In genomic region chr2:226673314-226673723, GRCh38 we compare ENCODE assay signal across 9 cellular contexts.
DNase-seq lines count a peak whose midpoint lies in the region; ATAC-seq and TF ChIP-seq lines count a peak whose summit lies in the region.
"Had no signal": no experiment of that assay in that cellular context is flagged by ENCODE, and none has a peak within 500 bp of the region (broad histone marks: within the 10 kb centered on the region; RNA-seq: fewer than 3 reads in every experiment).

No MANE protein-coding gene starts in this region.

- H3K4me2 ChIP-seq in IMR-90 (ENCODE audit: low read depth, low read length), result peak overlapping the region; percentile 3; the same call in 1 of the 2 replicates
- H3K4me2 ChIP-seq in OCI-LY7 (ENCODE audit: low read length), result no peak overlapping the region

- in situ Hi-C loops in IMR-90 (cut with MboI; ENCODE audit: low sequenced_read_pairs), result no loop called here
- in situ Hi-C loops in astrocyte of the cerebellum (cut with HindIII; ENCODE audit: low sequenced_read_pairs), result loop anchor here (5.0 kb wide), 1 partner anchor 69 kb away; no protein-coding TSS in a partner anchor

- H2AK9ac ChIP-seq in IMR-90 (replicated peaks; ENCODE audit: low read depth, low read length, poor library complexity), result peak overlapping the region; percentile 6

- H2AFZ ChIP-seq in IMR-90 (replicated peaks; ENCODE audit: low read length, poor library complexity) (peak overlapping the region; percentile 1), OCI-LY7 (ENCODE audit: low read length) (no peak overlapping the region)

- no peaks in the 10 kb centered on the region for H3K79me1 ChIP-seq in IMR-90 (ENCODE audit: low read depth in 1 of 2, low read length in 2 of 2)

- H3K9me2 ChIP-seq in OCI-LY7 (ENCODE audit: insufficient read depth, low read length), result no peaks in the 10 kb centered on the region

- H3K9me3 ChIP-seq in IMR-90 (ENCODE audit: control insufficient read depth, insufficient read depth, low read length) (no peaks in the 10 kb centered on the region), OCI-LY7 (ENCODE audit: low read length) (no peaks in the 10 kb centered on the region)

- no peak for TF ChIP-seq RAD21 in IMR-90 (IDR thresholded peaks at IDR 0.05; ENCODE audit: low read length)

- peaks cover 0 to 3% (median 0%) of the 10 kb centered on the region in 7 donors for H3K9me3 Mint-ChIP-seq in CD14-positive monocyte

- H4K5ac ChIP-seq in IMR-90 (ENCODE audit: low read depth, low read length), result no peak overlapping the region; the same call in 1 of the 2 replicates

- H3K27me3 ChIP-seq in IMR-90 (ENCODE audit: control insufficient read depth, insufficient read depth, low read length), result no peaks in the 10 kb centered on the region

- H2BK15ac ChIP-seq in IMR-90 (ENCODE audit: low read depth, low read length), result no peak overlapping the region

- WGBS in IMR-90 (ENCODE audit: extremely low coverage in 2 of 2, insufficient read length in 1 of 2), 2 experiments, result no CpG with 5 or more reads among the region's 4 CpGs

- dilution Hi-C loops in IMR-90 (cut with HindIII; ENCODE audit: low sequenced_read_pairs, unreplicated experiment), result no loop called here

- no peak overlapping the region for H3K27ac Mint-ChIP-seq in CD14-positive monocyte

- H3K9ac ChIP-seq in IMR-90 (ENCODE audit: low read depth, low read length), result no peak overlapping the region

- H3K4me3 Mint-ChIP-seq in CD14-positive monocyte, result peak overlapping the region in 1 of 2 donors; percentile 9

- intact Hi-C loops in IMR-90 (cut with micrococcal nuclease) (no loop called here), left colon (cut with DNase I, micrococcal nuclease) (no loop called here), OCI-LY7 (cut with micrococcal nuclease; ENCODE audit: unreplicated experiment) (no loop called here), CD14-positive monocyte (cut with micrococcal nuclease) (no loop called here)

- H2BK5ac ChIP-seq in IMR-90 (ENCODE audit: low read depth, low read length, poor library complexity, severe bottlenecking), result peak overlapping the region; percentile 1

- no peak overlapping the region for H4K91ac ChIP-seq in IMR-90 (ENCODE audit: insufficient read depth, low read depth, low read length)

- H3K4me3 ChIP-seq in IMR-90 (ENCODE audit: insufficient read depth, low read depth, low read length), result no peak overlapping the region
- no peak overlapping the region for H3K4me3 ChIP-seq in astrocyte of the cerebellum (ENCODE audit: low read depth, low read length)
- H3K4me3 ChIP-seq in OCI-LY7 (ENCODE audit: low read depth, low read length, poor library complexity, severe bottlenecking), result no peak overlapping the region

- no peak overlapping the region for H3K14ac ChIP-seq in IMR-90 (replicated peaks; ENCODE audit: low read depth, low read length)

- H3K18ac ChIP-seq in IMR-90 (ENCODE audit: low read depth, low read length), result peak overlapping the region; percentile 27; the same call in 1 of the 2 replicates

- H2AK5ac ChIP-seq in IMR-90 (ENCODE audit: low read depth, low read length), result no peak overlapping the region

- H2BK20ac ChIP-seq in IMR-90 (ENCODE audit: low read depth, low read length), result peak overlapping the region; percentile 1

- ATAC-seq in IMR-90 (ENCODE audit: low read depth) (peak; percentile 82), left colon (peak; percentile 91)

- H3K23ac ChIP-seq in IMR-90 (ENCODE audit: low read depth, low read length), result no peak overlapping the region

- H3K4me1 ChIP-seq in IMR-90 (ENCODE audit: control insufficient read depth, insufficient read depth, low read length) (peaks cover 6% of the 10 kb centered on the region), OCI-LY7 (ENCODE audit: insufficient read depth, low read length, poor library complexity, severe bottlenecking) (no peaks in the 10 kb centered on the region)

- H3K79me2 ChIP-seq in OCI-LY7 (ENCODE audit: insufficient read depth, low read depth, low read length), result no peaks in the 10 kb centered on the region

- no peak overlapping the region for H3K56ac ChIP-seq in IMR-90 (ENCODE audit: extremely low read depth, insufficient read depth, low read length)

- BruUV-seq in IMR-90 (replicated peaks; lab: Mats Ljungman, UMichigan) (no TSS peak), OCI-LY7 (replicated peaks; lab: Mats Ljungman, UMichigan) (no TSS peak)

- H4K20me1 ChIP-seq in IMR-90 (ENCODE audit: insufficient read depth, low read length) (no peaks in the 10 kb centered on the region), OCI-LY7 (ENCODE audit: insufficient read depth, low read length) (no peaks in the 10 kb centered on the region)

- POLR2A ChIA-PET in IMR-90 (lab: Charles Lee; ENCODE audit: unreplicated experiment), result no interaction called here
- POLR2A ChIA-PET in OCI-LY7 (lab: Charles Lee), result interaction anchor here (0.7 to 0.8 kb wide), 2 partner anchors 277 to 960 kb away, joined by 3 to 4 read pairs; no protein-coding TSS in a partner anchor

- H3K4me1 Mint-ChIP-seq in CD14-positive monocyte, result no peaks in the 10 kb centered on the region

- 0 out of 4 replicates have a peak overlapping the region, but pooled peaks of 1 of the 2 experiments have one; percentile 2 for H4K8ac ChIP-seq in IMR-90 (ENCODE audit: low read depth in 2 of 2, low read length in 2 of 2)

- DNase-seq in AG09319 (ENCODE audit: extremely low read depth, low read depth), result peak; percentile 75
- peak; percentile 94 for DNase-seq in IMR-90
- peak; percentile 79 for DNase-seq in astrocyte of the cerebellum (ENCODE audit: low read depth)
- peak; percentile 40 to 78 for DNase-seq in left colon
- no peak for DNase-seq in activated gamma-delta T cell treated with Interleukin-2 at 50 U/mL for 16 hours
- DNase-seq in SHP77 (lab: John Stamatoyannopoulos, UW), result no peak
- DNase-seq in OCI-LY7 (ENCODE audit: low spot score), result no peak
- DNase-seq in CD14-positive monocyte (ENCODE audit: low spot score), result no peak
- DNase-seq: NCI-H524 treated with DMSO at 0.1 percent for 48 hours had no signal

- H3K27ac ChIP-seq in IMR-90 (ENCODE audit: insufficient read depth, low read length), result no peak overlapping the region
- H3K27ac ChIP-seq in OCI-LY7 (ENCODE audit: low read depth, low read length, poor library complexity, severe bottlenecking), result no peak overlapping the region

- no peak overlapping the region for H2BK120ac ChIP-seq in IMR-90 (ENCODE audit: low read depth, low read length)

- TF ChIP-seq POLR2A in IMR-90 (IDR thresholded peaks at IDR 0.05; ENCODE audit: low read depth, low read length), result no peak

- no peak for TF ChIP-seq CTCF in AG09319 (IDR thresholded peaks at IDR 0.05; ENCODE audit: low read depth, low read length)
- no peak for TF ChIP-seq CTCF in IMR-90 (conservative IDR thresholded peaks at IDR 0.05; ENCODE audit: low read depth, low read length)
- TF ChIP-seq CTCF in astrocyte of the cerebellum (IDR thresholded peaks at IDR 0.05; ENCODE audit: low read depth, low read length, missing control alignments), result no peak
- no peak for TF ChIP-seq CTCF in OCI-LY7 (conservative IDR thresholded peaks at IDR 0.05; ENCODE audit: low read length)
- TF ChIP-seq CTCF in CD14-positive monocyte (IDR thresholded peaks at IDR 0.05), result no peak

- H3K9me1 ChIP-seq in IMR-90 (ENCODE audit: insufficient read depth, low read length), result no peaks in the 10 kb centered on the region

- H3K27me3 Mint-ChIP-seq in CD14-positive monocyte (ENCODE audit: low read depth in 3 of 3), result peaks cover 5 to 20% (median 10%) of the 10 kb centered on the region in 3 donors

- H3K36me3 Mint-ChIP-seq in CD14-positive monocyte, result no peaks in the 10 kb centered on the region

- peak overlapping the region; percentile 3 for H3K4ac ChIP-seq in IMR-90 (ENCODE audit: low read depth, low read length)

- H3K36me3 ChIP-seq in IMR-90 (ENCODE audit: control insufficient read depth, insufficient read depth, low read length) (no peaks in the 10 kb centered on the region), OCI-LY7 (ENCODE audit: insufficient read depth, low read length) (no peaks in the 10 kb centered on the region)

- CTCF ChIA-PET in IMR-90 (lab: Yijun Ruan, JAX), result interaction anchor here (1.0 kb wide), 1 partner anchor 9 kb away, joined by 3 read pairs; no protein-coding TSS in a partner anchor
- CTCF ChIA-PET in OCI-LY7 (lab: Charles Lee; ENCODE audit: unreplicated experiment), result no interaction called here

TF ChIP-seq in IMR-90, 13 proteins besides CTCF, POLR2A, EP300 and RAD21:
- peak; percentile 68 for TF ChIP-seq BHLHE40 (IDR thresholded peaks at IDR 0.05; ENCODE audit: low read depth, low read length)
- no peak for TF ChIP-seq SMC3 (IDR thresholded peaks at IDR 0.05; ENCODE audit: low read depth, low read length)
- TF ChIP-seq NFE2L2 (IDR thresholded peaks at IDR 0.05; ENCODE audit: low read depth, low read length), result 0 out of 2 replicates have a peak, but pooled peaks have one; percentile 10
- no peak for TF ChIP-seq RFX5 (IDR thresholded peaks at IDR 0.05; ENCODE audit: low read depth, low read length)

Comparison
In these comparisons a context has a peak if more than half of its experiments do, and no peak if none do; other contexts are left out.
1. DNase-seq: peak in AG09319 (single experiment), IMR-90 (single experiment), astrocyte of the cerebellum (single experiment) and left colon (2 of 2); none in activated gamma-delta T cell treated with Interleukin-2 at 50 U/mL for 16 hours (single experiment), SHP77 (0 of 2), OCI-LY7 (single experiment) and CD14-positive monocyte (single experiment).